ENCODE assay signal across 8 cellular contexts in genomic region chr3:179323197-179323901, GRCh38. TPM values are rescaled to one million over a fixed set of nuclear protein-coding genes. Genes with fewer than 3 reads are reported as not detected.
DNase-seq lines count a peak whose midpoint lies in the region; ATAC-seq and TF ChIP-seq lines count a peak whose summit lies in the region.

No MANE protein-coding gene starts in this region.

- H3K36me3 Mint-ChIP-seq in T-helper 1 cell treated with Interleukin-12 subunit alpha and Interleukin-12 subunit beta and Interleukin-4 antibody, amounts not matched to agents 30 μg/mL and 1 μg/mL, for 36 hours (ENCODE audit: low read depth): peaks cover 11% of the 10 kb centered on the region

- WGBS in prostate gland: under 1% methylated on average over 71 of the region's 76 CpGs

- DNase-seq in GM10248 (ENCODE audit: extremely low spot score): peak; percentile 73
- DNase-seq in HCEC 1CT: peak; percentile 78
- DNase-seq in M059J (ENCODE audit: low read depth): peak; percentile 73
- peak; percentile 76 for DNase-seq in amniotic epithelial cell (ENCODE audit: low read depth)
- DNase-seq in left ventricle myocardium superior: peak; percentile 87
- DNase-seq in prostate gland (ENCODE audit: low spot score): peak; percentile 64
- DNase-seq in vagina (ENCODE audit: extremely low spot score in 2 of 2): no peak

- peak overlapping the region; percentile 72 to 86 for H3K4me3 ChIP-seq in prostate gland
- peak overlapping the region; percentile 58 to 88 for H3K4me3 ChIP-seq in vagina

- peaks cover 21% of the 10 kb centered on the region for H3K27me3 Mint-ChIP-seq in T-helper 1 cell treated with Interleukin-12 subunit alpha and Interleukin-12 subunit beta and Interleukin-4 antibody, amounts not matched to agents 30 μg/mL and 1 μg/mL, for 36 hours (ENCODE audit: low read depth)

- CTCF ChIA-PET in GM10248 (lab: Yijun Ruan, JAX): interaction anchor here (0.9 to 2.4 kb wide), 5 partner anchors 14 to 246 kb away, joined by 3 to 9 read pairs (median 4); no protein-coding TSS in a partner anchor

- no peak for TF ChIP-seq POLR2A in prostate gland (IDR thresholded peaks at IDR 0.05)
- TF ChIP-seq POLR2A in vagina (IDR thresholded peaks at IDR 0.05): no peak

- TF ChIP-seq CTCF in GM10248 (IDR thresholded peaks at IDR 0.05; ENCODE audit: control extremely low read depth, extremely low read depth, low read depth, missing control alignments): peak; percentile 17
- TF ChIP-seq CTCF in prostate gland (IDR thresholded peaks at IDR 0.05): no peak
- TF ChIP-seq CTCF in vagina (IDR thresholded peaks at IDR 0.05): peak in 1 of 3 experiments; percentile 7

- intact Hi-C loops in left ventricle myocardium superior (cut with micrococcal nuclease) (no loop called here), prostate gland (cut with DNase I) (loop anchor here (2.0 to 5.0 kb wide), 2 partner anchors 177 to 239 kb away; partner anchors contain the start of gene ACTL6A), vagina (cut with DNase I) (loop anchor here (2.0 to 10.0 kb wide), 2 partner anchors 175 to 219 kb away; partner anchors contain the start of gene PIK3CA)

- peak overlapping the region; percentile 92 for H3K4me3 Mint-ChIP-seq in T-helper 1 cell treated with Interleukin-12 subunit alpha and Interleukin-12 subunit beta and Interleukin-4 antibody, amounts not matched to agents 30 μg/mL and 1 μg/mL, for 36 hours

- peak; percentile 73 for ATAC-seq in left ventricle myocardium superior

- no peaks in the 10 kb centered on the region for H3K27me3 ChIP-seq in prostate gland (replicated peaks; ENCODE audit: insufficient read depth)
- no peaks in the 10 kb centered on the region for H3K27me3 ChIP-seq in vagina

- POLR2A ChIA-PET in GM10248 (lab: Yijun Ruan, JAX): no interaction called here

- peaks cover 30% of the 10 kb centered on the region for H3K4me1 Mint-ChIP-seq in T-helper 1 cell treated with Interleukin-12 subunit alpha and Interleukin-12 subunit beta and Interleukin-4 antibody, amounts not matched to agents 30 μg/mL and 1 μg/mL, for 36 hours (ENCODE audit: low read depth)

- peaks cover 4% of the 10 kb centered on the region for H3K4me1 ChIP-seq in prostate gland (replicated peaks)
- H3K4me1 ChIP-seq in vagina: peaks cover 31% of the 10 kb centered on the region

- H3K9me3 Mint-ChIP-seq in T-helper 1 cell treated with Interleukin-12 subunit alpha and Interleukin-12 subunit beta and Interleukin-4 antibody, amounts not matched to agents 30 μg/mL and 1 μg/mL, for 36 hours: no peaks in the 10 kb centered on the region

- H3K27ac ChIP-seq in prostate gland (peak overlapping the region; percentile 95), vagina (peak overlapping the region; percentile 97)

- H3K9me3 ChIP-seq in prostate gland (no peaks in the 10 kb centered on the region), vagina (no peaks in the 10 kb centered on the region)

- H3K36me3 ChIP-seq in prostate gland: no peaks in the 10 kb centered on the region
- H3K36me3 ChIP-seq in vagina: no peaks in the 10 kb centered on the region

- H3K27ac Mint-ChIP-seq in T-helper 1 cell treated with Interleukin-12 subunit alpha and Interleukin-12 subunit beta and Interleukin-4 antibody, amounts not matched to agents 30 μg/mL and 1 μg/mL, for 36 hours: peak overlapping the region; percentile 97

RNA-seq across cellular contexts. Expression of gene ZNF639, which starts 0.5 kb away (rescaled TPM):
- total RNA-seq in M059J (2014; rRNA removed; shearing (Covaris generic)): 71.5 and 87.3 TPM in 2 replicates
- 34.4 TPM for total RNA-seq in left ventricle myocardium superior
- 10 to 100 TPM; 48.6 to 50.7 TPM for total RNA-seq in prostate gland
- 37.3 TPM for total RNA-seq in vagina

RNA-seq across cellular contexts. Expression of gene MFN1, which starts 24.2 kb away (rescaled TPM):
- total RNA-seq in M059J (2014; rRNA removed; shearing (Covaris generic)): 24.8 and 34.1 TPM in 2 replicates
- total RNA-seq in left ventricle myocardium superior (65.1 TPM), prostate gland (10 to 100 TPM; 37.3 to 44.3 TPM), vagina (33.1 TPM)

Comparison
In these comparisons a context has a peak if more than half of its experiments do, and no peak if none do; other contexts are left out.
1. DNase-seq: peak in GM10248 (single experiment), HCEC 1CT (single experiment), M059J (single experiment), amniotic epithelial cell (single experiment), left ventricle myocardium superior (single experiment) and prostate gland (single experiment); none in vagina (0 of 2).